Comparison of ENCODE assay signal across 1 cellular context in genomic region chr21:14114251-14114650, GRCh38.
TF ChIP-seq lines count a peak whose summit lies in the region.

No MANE protein-coding gene starts in this region.

TF ChIP-seq in WTC11, 78 proteins besides CTCF, POLR2A, EP300 and RAD21 (continued from another document):
- TF ChIP-seq AFF4 (CRISPR knock-in tag; IDR thresholded peaks at IDR 0.05; ENCODE audit: borderline replicate concordance) = no peak
- TF ChIP-seq NFATC4 (CRISPR knock-in tag; IDR thresholded peaks at IDR 0.05) = no peak
- TF ChIP-seq SMAD3 (CRISPR knock-in tag; IDR thresholded peaks at IDR 0.05; ENCODE audit: borderline replicate concordance) = no peak
- no peak for TF ChIP-seq CBFB (CRISPR knock-in tag; IDR thresholded peaks at IDR 0.05; ENCODE audit: low read depth)
- TF ChIP-seq RORB (CRISPR knock-in tag; IDR thresholded peaks at IDR 0.05) = no peak
- TF ChIP-seq PREB (CRISPR knock-in tag; IDR thresholded peaks at IDR 0.05; ENCODE audit: borderline replicate concordance) = no peak
- no peak for TF ChIP-seq NR3C1 (CRISPR knock-in tag; conservative IDR thresholded peaks at IDR 0.05; ENCODE audit: low read depth)
